9 cellular contexts compared by ENCODE assay signal in the genomic region with DNA sequence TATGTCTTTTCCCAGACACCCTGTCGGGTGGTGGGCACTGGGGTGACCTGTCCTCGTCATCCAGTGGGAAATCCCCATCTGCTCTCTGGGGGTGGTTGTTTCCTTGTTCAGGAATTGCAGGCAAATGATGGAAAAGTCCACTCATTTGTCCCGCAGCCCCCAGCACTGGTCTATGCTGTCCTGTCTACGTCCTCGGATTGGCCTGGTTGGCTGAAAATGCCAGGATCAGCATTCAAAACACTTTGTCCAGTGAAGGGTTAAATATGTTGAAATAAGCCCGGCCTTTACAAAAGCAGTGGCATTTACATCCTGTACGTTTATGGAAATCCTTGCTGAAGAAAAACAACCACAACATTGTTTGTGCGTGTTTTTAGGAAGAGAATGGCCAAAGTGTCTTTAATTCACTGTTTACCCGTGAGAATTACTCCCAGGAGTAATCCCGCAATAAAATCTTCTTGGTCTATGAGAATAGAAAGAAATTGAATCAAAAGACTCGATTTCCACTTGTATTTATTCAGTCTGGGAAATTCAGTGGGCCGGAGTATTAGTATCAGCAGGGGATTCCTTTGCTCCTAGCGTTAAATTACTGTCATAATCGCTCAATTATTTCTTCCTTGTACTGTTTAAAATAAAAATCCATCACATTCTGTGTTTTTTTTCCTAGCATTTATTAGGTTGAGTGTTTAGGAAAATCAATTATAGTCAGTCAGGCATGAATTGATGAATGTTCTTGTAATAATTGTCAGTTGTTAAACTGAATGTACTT.
DNase-seq lines count a peak whose midpoint lies in the region; ATAC-seq and TF ChIP-seq lines count a peak whose summit lies in the region.
"Had no signal": no experiment of that assay in that cellular context is flagged by ENCODE, and none has a peak within 500 bp of the region (broad histone marks: within the 10 kb centered on the region; RNA-seq: fewer than 3 reads in every experiment).

No MANE protein-coding gene starts in this region.

- DNase-seq in Caco-2, result no peak
- no peak for DNase-seq in WTC11 (ENCODE audit: low spot score)
- no peak for DNase-seq in progenitor cell of endocrine pancreas (ENCODE audit: low spot score, unreplicated experiment)
- DNase-seq in SKM-1 treated with dmso at 0.1 percent for 144 hours (lab: John Stamatoyannopoulos, UW; ENCODE audit: unreplicated experiment), result no peak
- DNase-seq in stimulated activated CD4-positive, alpha-beta T cell treated with anti-CD3 and anti-CD28 coated beads, Interleukin-4, amount 100 ng/mL, for 4 hours, result no peak
- DNase-seq in NCI-H524 treated with DMSO at 0.1 percent for 48 hours (lab: John Stamatoyannopoulos, UW), result no peak
- DNase-seq: activated naive CD4-positive, alpha-beta T cell treated with Interleukin-2 at 50 U/mL for 16 hours had no signal

- intact Hi-C loops in Caco-2 (cut with micrococcal nuclease; ENCODE audit: unreplicated experiment), result no loop called here

- TF ChIP-seq EP300 in gastroesophageal sphincter (IDR thresholded peaks at IDR 0.05), result no peak

- ATAC-seq in WTC11 (no peak), gastroesophageal sphincter (no peak), GM18511 (IDR thresholded peaks at IDR 0.05; ENCODE audit: unreplicated experiment) (no peak)

- TF ChIP-seq POLR2A in gastroesophageal sphincter (IDR thresholded peaks at IDR 0.05), result no peak

- H3K9me3 ChIP-seq in Caco-2, result no peaks in the 10 kb centered on the region
- H3K9me3 ChIP-seq in gastroesophageal sphincter, result no peaks in the 10 kb centered on the region

- H3K36me3 Mint-ChIP-seq in Caco-2 (ENCODE audit: insufficient read depth, unreplicated experiment), result peaks cover 83% of the 10 kb centered on the region
- peaks cover 34% of the 10 kb centered on the region for H3K36me3 Mint-ChIP-seq in WTC11
- H3K36me3 Mint-ChIP-seq in progenitor cell of endocrine pancreas (ENCODE audit: insufficient read depth), result peaks cover 15% of the 10 kb centered on the region

- no peaks in the 10 kb centered on the region for H3K9me3 Mint-ChIP-seq in Caco-2 (ENCODE audit: unreplicated experiment)
- no peaks in the 10 kb centered on the region for H3K9me3 Mint-ChIP-seq in WTC11
- H3K9me3 Mint-ChIP-seq in progenitor cell of endocrine pancreas (ENCODE audit: low read depth), result no peaks in the 10 kb centered on the region

- H3K27me3 Mint-ChIP-seq in Caco-2 (ENCODE audit: insufficient read depth, unreplicated experiment) (no peaks in the 10 kb centered on the region), WTC11 (ENCODE audit: low read depth) (no peaks in the 10 kb centered on the region), progenitor cell of endocrine pancreas (no peaks in the 10 kb centered on the region)

- H3K4me1 Mint-ChIP-seq in Caco-2 (ENCODE audit: low read depth, unreplicated experiment) (no peaks in the 10 kb centered on the region), WTC11 (peaks cover 11% of the 10 kb centered on the region), progenitor cell of endocrine pancreas (ENCODE audit: low read depth) (peaks cover 6% of the 10 kb centered on the region)

- 42 to 61% methylated on average over 8 to 11 of the region's 14 CpGs for WGBS in gastroesophageal sphincter (ENCODE audit: low coverage in 1 of 2), 2 donors

- H3K36me3 ChIP-seq in Caco-2 (ENCODE audit: control insufficient read depth, insufficient read depth, low read length) (no peaks in the 10 kb centered on the region; the same call in none of the 2 replicates), gastroesophageal sphincter (peaks cover 0 to 62% of the 10 kb centered on the region in 2 donors)

- BruUV-seq in Caco-2 (replicated peaks; lab: Mats Ljungman, UMichigan), result no TSS peak

- POLR2A ChIA-PET in Caco-2 (lab: Charles Lee) (no interaction called here), WTC11 (lab: Charles Lee) (no interaction called here)

- CTCF ChIA-PET in Caco-2 (lab: Charles Lee) (no interaction called here), WTC11 (lab: Charles Lee) (interaction anchor here (0.6 kb wide), 1 partner anchor 67 kb away, joined by 3 read pairs; no protein-coding TSS in a partner anchor)

- H3K4me3 Mint-ChIP-seq in Caco-2 (ENCODE audit: unreplicated experiment), result no peak overlapping the region
- H3K4me3 Mint-ChIP-seq in WTC11, result no peak overlapping the region
- H3K4me3 Mint-ChIP-seq in progenitor cell of endocrine pancreas (ENCODE audit: low read depth), result no peak overlapping the region

- H3K4me3 ChIP-seq in Caco-2 (ENCODE audit: low read depth, low read length) (no peak overlapping the region), gastroesophageal sphincter (no peak overlapping the region)

- no peaks in the 10 kb centered on the region for H3K27me3 ChIP-seq in Caco-2 (replicated peaks; ENCODE audit: control insufficient read depth, insufficient read depth, low read length)
- no peaks in the 10 kb centered on the region for H3K27me3 ChIP-seq in gastroesophageal sphincter

- peak overlapping the region; percentile 41 for H3K27ac Mint-ChIP-seq in Caco-2 (ENCODE audit: unreplicated experiment)
- peak overlapping the region; percentile 84; the same call in 1 of the 2 replicates for H3K27ac Mint-ChIP-seq in WTC11
- peak overlapping the region; percentile 31 for H3K27ac Mint-ChIP-seq in progenitor cell of endocrine pancreas

- H3K4me1 ChIP-seq in Caco-2, result no peaks in the 10 kb centered on the region
- peaks cover 0 to 21% (median 0%) of the 10 kb centered on the region in 3 donors for H3K4me1 ChIP-seq in gastroesophageal sphincter

- peak overlapping the region in 3 of 4 donors; percentile 32 to 53 (median 35) for H3K27ac ChIP-seq in gastroesophageal sphincter

- TF ChIP-seq CTCF in Caco-2 (IDR thresholded peaks at IDR 0.05; ENCODE audit: insufficient read depth in 1 of 2, low read depth in 1 of 2, low read length in 1 of 2, severe bottlenecking in 1 of 2, unreplicated experiment in 1 of 2) (no peak), WTC11 (IDR thresholded peaks at IDR 0.05) (no peak), gastroesophageal sphincter (IDR thresholded peaks at IDR 0.05) (no peak), progenitor cell of endocrine pancreas (IDR thresholded peaks at IDR 0.05; ENCODE audit: unreplicated experiment) (no peak)

TF ChIP-seq in WTC11, 78 proteins besides CTCF, POLR2A, EP300 and RAD21 (continues in another document):
- no peak for TF ChIP-seq FOXK1 (CRISPR knock-in tag; IDR thresholded peaks at IDR 0.05)
- TF ChIP-seq TEAD1 (CRISPR knock-in tag; IDR thresholded peaks at IDR 0.05), result no peak
- TF ChIP-seq ATF1 (CRISPR knock-in tag; IDR thresholded peaks at IDR 0.05), result no peak
- no peak for TF ChIP-seq TCF7 (CRISPR knock-in tag; IDR thresholded peaks at IDR 0.05; ENCODE audit: low read depth)
- TF ChIP-seq FOXP4 (CRISPR knock-in tag; IDR thresholded peaks at IDR 0.05), result no peak
- TF ChIP-seq ZNF263 (CRISPR knock-in tag; IDR thresholded peaks at IDR 0.05; ENCODE audit: low read depth), result no peak
- TF ChIP-seq ESRRA (CRISPR knock-in tag; IDR thresholded peaks at IDR 0.05; ENCODE audit: borderline replicate concordance), result no peak
- TF ChIP-seq STAT6 (CRISPR knock-in tag; conservative IDR thresholded peaks at IDR 0.05; ENCODE audit: low read depth), result no peak
- TF ChIP-seq SOX15 (CRISPR knock-in tag; IDR thresholded peaks at IDR 0.05), result no peak
- TF ChIP-seq FOXP1 (CRISPR knock-in tag; IDR thresholded peaks at IDR 0.05; ENCODE audit: borderline replicate concordance), result no peak
- TF ChIP-seq E2F4 (CRISPR knock-in tag; IDR thresholded peaks at IDR 0.05; ENCODE audit: borderline replicate concordance, low read depth), result no peak
- TF ChIP-seq CREB1 (CRISPR knock-in tag; IDR thresholded peaks at IDR 0.05), result no peak

Comparison
In these comparisons a context has a peak if more than half of its experiments do, and no peak if none do; other contexts are left out.
1. H3K27ac Mint-ChIP-seq: peak in every context shown above with its lines; median percentile 84 in WTC11; 41 in Caco-2; 31 in progenitor cell of endocrine pancreas.